In the genomic region with DNA sequence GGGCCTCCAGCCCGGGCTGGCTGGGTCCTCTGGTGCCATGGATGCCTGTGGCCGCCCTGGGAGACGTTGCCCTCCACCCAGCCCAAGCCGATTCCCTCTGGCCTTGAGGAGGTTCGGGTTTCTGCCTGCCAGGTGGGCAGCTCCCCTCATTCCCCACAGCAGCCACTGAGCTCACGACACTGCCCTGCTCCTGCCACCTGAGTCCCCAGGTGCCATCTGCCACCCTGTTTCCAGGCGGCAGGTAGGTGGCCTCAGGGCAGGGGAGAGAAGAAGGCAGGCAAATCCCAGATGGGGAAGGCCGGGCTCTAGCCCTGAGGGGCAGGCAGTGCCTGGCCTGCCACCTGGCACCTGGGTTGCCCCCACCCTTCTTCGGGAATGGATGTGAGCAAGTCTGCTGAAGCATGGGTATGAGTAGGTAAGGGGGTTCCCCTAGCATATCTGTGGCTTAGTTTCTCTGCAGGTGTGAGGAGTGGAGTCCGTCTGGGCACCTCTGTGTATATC, we compare ENCODE assay signal across 19 cellular contexts.
DNase-seq lines count a peak whose midpoint lies in the region; ATAC-seq and TF ChIP-seq lines count a peak whose summit lies in the region.
"Had no signal": no experiment of that assay in that cellular context is flagged by ENCODE, and none has a peak within 500 bp of the region (broad histone marks: within the 10 kb centered on the region; RNA-seq: fewer than 3 reads in every experiment).

No MANE protein-coding gene starts in this region.

- H3K36me3 ChIP-seq in cardiac muscle cell (peaks cover 3% of the 10 kb centered on the region), heart left ventricle (peaks cover 0 to 27% (median 16%) of the 10 kb centered on the region in 9 donors), tibial artery (peaks cover 0 to 31% (median 11%) of the 10 kb centered on the region in 3 donors)

- TF ChIP-seq CTCF in cardiac muscle cell (IDR thresholded peaks at IDR 0.05; ENCODE audit: low read depth, low read length) (no peak), heart left ventricle (IDR thresholded peaks at IDR 0.05) (no peak), tibial artery (IDR thresholded peaks at IDR 0.05) (no peak)

- in situ Hi-C loops in KBM-7 (cut with MboI; ENCODE audit: low pct_unique_long_range_greater_than_20kb, low sequenced_read_pairs): no loop called here

- H3K27me3 ChIP-seq in cardiac muscle cell (no peaks in the 10 kb centered on the region), heart left ventricle (no peaks in the 10 kb centered on the region), tibial artery (no peaks in the 10 kb centered on the region)

- intact Hi-C loops in heart left ventricle (cut with DNase I): no loop called here
- intact Hi-C loops in left colon (cut with DNase I, micrococcal nuclease): no loop called here
- intact Hi-C loops in tibial artery (cut with DNase I; ENCODE audit: low total_unique reads): no loop called here

- no peak for TF ChIP-seq POLR2A in heart left ventricle (IDR thresholded peaks at IDR 0.05)

- peaks cover 4% of the 10 kb centered on the region for H3K4me1 ChIP-seq in cardiac muscle cell (ENCODE audit: low read depth)
- H3K4me1 ChIP-seq in heart left ventricle: peaks cover 0 to 78% (median 43%) of the 10 kb centered on the region in 12 donors
- peaks cover 0 to 17% (median 7%) of the 10 kb centered on the region in 4 donors for H3K4me1 ChIP-seq in tibial artery

- no peak for ATAC-seq in heart left ventricle
- ATAC-seq in left colon: peak; percentile 35
- ATAC-seq: activated CD8-positive, alpha-beta T cell treated with anti-CD3 and anti-CD28 coated beads for 36 hours; CD8-positive, alpha-beta T cell had no signal

- H3K9me3 ChIP-seq in cardiac muscle cell (ENCODE audit: low read depth) (no peaks in the 10 kb centered on the region), heart left ventricle (no peaks in the 10 kb centered on the region), tibial artery (no peaks in the 10 kb centered on the region)

- DNase-seq in cardiac muscle cell (ENCODE audit: low read depth in 1 of 2, low spot score in 1 of 2): no peak
- DNase-seq in heart left ventricle: no peak
- DNase-seq in NCI-H69 (lab: John Stamatoyannopoulos, UW): peak; percentile 92
- DNase-seq in left colon: no peak
- DNase-seq in tibial artery: no peak
- no peak for DNase-seq in NCI-H526 treated with DMSO at 0.1 percent for 48 hours (lab: John Stamatoyannopoulos, UW)
- DNase-seq in SIG-M5 treated with dmso at 0.1 percent for 504 hours (lab: John Stamatoyannopoulos, UW; ENCODE audit: unreplicated experiment): no peak
- DNase-seq in KBM-7: no peak
- DNase-seq: ACHN; activated CD8-positive, alpha-beta T cell treated with anti-CD3 and anti-CD28 coated beads for 36 hours; activated naive CD8-positive, alpha-beta T cell treated with anti-CD3 and anti-CD28 coated beads, Interleukin-2, amount 10 ng/mL, durations not matched to agents 7 days and 5 days; activated T-cell treated with anti-CD3 and anti-CD28 coated beads, Interleukin-2, amount 50 U/mL, for 48 hours; CD8-positive, alpha-beta T cell; dermis blood vessel endothelial cell; erythroblast; mammary epithelial cell; natural killer cell; NCI-H1092 had no signal

- H3K4me3 ChIP-seq in cardiac muscle cell: no peak overlapping the region
- H3K4me3 ChIP-seq in heart left ventricle: no peak overlapping the region
- H3K4me3 ChIP-seq in tibial artery: no peak overlapping the region
- H3K4me3 ChIP-seq: smooth muscle cell had no signal

- H3K27ac ChIP-seq in cardiac muscle cell (peak overlapping the region; percentile 17), heart left ventricle (no peak overlapping the region), tibial artery (no peak overlapping the region)

- 87 to 93% (median 91%) methylated on average over 3 to 10 of the region's 10 CpGs for WGBS in heart left ventricle, 4 donors
